ENCODE assay signal across 1 cellular context in genomic region chr18:3704556-3705162, GRCh38.
TF ChIP-seq lines count a peak whose summit lies in the region.

No MANE protein-coding gene starts in this region.

TF ChIP-seq in K562, 482 proteins besides CTCF, POLR2A, EP300 and RAD21:
- TF ChIP-seq E2F8 (IDR thresholded peaks at IDR 0.05; ENCODE audit: low read depth, partially characterized antibody) (no peak), ZNF316 (IDR thresholded peaks at IDR 0.05) (peak; percentile 51)
